Comparison of ENCODE assay signal across 1 cellular context in the genomic region with DNA sequence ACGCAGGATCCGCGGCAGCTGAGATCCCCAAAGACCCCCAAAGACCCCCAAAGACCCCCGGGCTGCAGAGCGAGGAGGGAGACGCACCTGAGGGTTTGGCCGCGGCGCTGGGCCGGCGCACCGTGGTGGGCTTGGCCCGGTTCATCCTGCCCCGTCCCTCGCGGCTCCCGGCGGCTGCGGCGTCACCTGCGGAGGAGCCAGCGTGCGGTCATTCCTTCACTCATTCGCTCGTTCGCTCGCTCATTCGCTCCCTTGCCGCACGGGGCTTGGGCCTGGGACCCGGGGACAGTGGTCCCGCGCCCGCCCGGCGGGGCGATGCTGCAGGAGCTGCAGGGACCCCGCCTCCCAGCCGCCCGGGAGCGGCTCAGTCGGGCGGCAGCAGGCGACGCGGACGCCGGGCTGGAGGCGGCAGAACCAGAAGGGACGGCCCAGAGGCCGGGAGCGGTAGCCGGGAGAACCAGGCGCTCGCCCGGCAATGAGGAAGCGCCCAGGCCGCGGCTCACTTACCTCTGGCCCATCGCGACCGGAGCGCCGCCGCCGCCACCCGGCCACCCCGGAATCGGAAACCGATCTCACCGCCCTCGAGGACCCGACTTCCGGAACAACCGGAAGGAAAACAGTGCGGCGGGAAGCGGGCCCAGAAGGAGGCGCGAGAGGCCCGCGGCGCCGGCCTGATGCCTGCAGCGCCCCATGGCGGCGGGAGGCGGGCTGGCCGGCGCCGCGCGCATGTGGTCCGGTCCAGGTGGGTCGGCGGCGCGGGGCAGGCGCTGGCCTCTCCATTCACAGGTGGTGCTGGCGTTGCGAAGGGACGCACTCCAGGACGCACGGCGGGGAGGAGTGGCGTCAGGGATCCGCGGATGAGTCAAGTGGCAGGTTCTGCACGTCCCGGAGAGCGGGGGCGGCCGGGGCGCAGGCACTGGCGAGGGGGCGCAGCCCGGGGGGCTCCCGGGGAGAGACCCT.
A peak's percentile ranks its signal among the peaks of the same experiment; 100 is the strongest.
TF ChIP-seq lines count a peak whose summit lies in the region.

Gene INTS1 (minus strand): TSS at position 574 of the 960 bp plus-strand sequence. CDS start 429 bp downstream, at position 145.

TF ChIP-seq in K562, 482 proteins besides CTCF, POLR2A, EP300 and RAD21 (continued from another document and continues in another):
- TF ChIP-seq ZBTB40 (IDR thresholded peaks at IDR 0.05): peak; percentile 99
- no peak for TF ChIP-seq ZBTB40 (CRISPR knock-in tag; IDR thresholded peaks at IDR 0.05)
- no peak for TF ChIP-seq HDAC8 (tag; IDR thresholded peaks at IDR 0.05)
- peak; percentile 71 for TF ChIP-seq VEZF1 (CRISPR knock-in tag; IDR thresholded peaks at IDR 0.05)
- no peak for TF ChIP-seq AFF4 (CRISPR knock-in tag; IDR thresholded peaks at IDR 0.05)
- peak; percentile 61 for TF ChIP-seq POU5F1 (IDR thresholded peaks at IDR 0.05; ENCODE audit: borderline replicate concordance, low read depth, low read length, partially characterized antibody)
- TF ChIP-seq GABPB2 (CRISPR knock-in tag; conservative IDR thresholded peaks at IDR 0.05): no peak
- TF ChIP-seq, protein P1, sequence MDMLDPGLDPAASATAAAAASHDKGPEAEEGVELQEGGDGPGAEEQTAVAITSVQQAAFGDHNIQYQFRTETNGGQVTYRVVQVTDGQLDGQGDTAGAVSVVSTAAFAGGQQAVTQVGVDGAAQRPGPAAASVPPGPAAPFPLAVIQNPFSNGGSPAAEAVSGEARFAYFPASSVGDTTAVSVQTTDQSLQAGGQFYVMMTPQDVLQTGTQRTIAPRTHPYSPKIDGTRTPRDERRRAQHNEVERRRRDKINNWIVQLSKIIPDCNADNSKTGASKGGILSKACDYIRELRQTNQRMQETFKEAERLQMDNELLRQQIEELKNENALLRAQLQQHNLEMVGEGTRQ (CRISPR knock-in tag; IDR thresholded peaks at IDR 0.05): no peak
- TF ChIP-seq EGR1 (conservative IDR thresholded peaks at IDR 0.05): peak; percentile 79
- no peak for TF ChIP-seq FOXP1 (CRISPR knock-in tag; IDR thresholded peaks at IDR 0.05)
- TF ChIP-seq CAMTA2 (CRISPR knock-in tag; conservative IDR thresholded peaks at IDR 0.05): no peak
- TF ChIP-seq BDP1 (IDR thresholded peaks at IDR 0.05; ENCODE audit: insufficient read depth, insufficient read length): no peak
- peak in 1 of 2 experiments; percentile 41; a peak in 2 of 4 replicates for TF ChIP-seq SIX5 (IDR thresholded peaks at IDR 0.05; ENCODE audit: borderline replicate concordance in 1 of 2, insufficient read depth in 1 of 2, low read depth in 1 of 2, low read length in 2 of 2)
- no peak for TF ChIP-seq ZNF263 (CRISPR knock-in tag; IDR thresholded peaks at IDR 0.05; ENCODE audit: borderline replicate concordance)
- TF ChIP-seq TAF7 (tag; IDR thresholded peaks at IDR 0.05): no peak
- TF ChIP-seq ZEB2 (IDR thresholded peaks at IDR 0.05): peak; percentile 46; the same call in 1 of the 2 replicates
- TF ChIP-seq FOXK2 (conservative IDR thresholded peaks at IDR 0.05 in 1 of 2, IDR thresholded peaks at IDR 0.05 in 1 of 2; ENCODE audit: low read depth in 2 of 2): peak; percentile 94 to 98
- no peak for TF ChIP-seq ZKSCAN3 (CRISPR knock-in tag; IDR thresholded peaks at IDR 0.05)
- TF ChIP-seq KHSRP (IDR thresholded peaks at IDR 0.05): no peak
- peak; percentile 61 to 75; a peak in 1 of 4 replicates for TF ChIP-seq ETV6 (IDR thresholded peaks at IDR 0.05; ENCODE audit: borderline replicate concordance in 1 of 2, low read depth in 2 of 2, low read length in 1 of 2)
- TF ChIP-seq ETV6 (CRISPR knock-in tag; IDR thresholded peaks at IDR 0.05; ENCODE audit: borderline replicate concordance): no peak
- no peak for TF ChIP-seq MXI1 (IDR thresholded peaks at IDR 0.05; ENCODE audit: low read depth, low read length)
- TF ChIP-seq CREM (IDR thresholded peaks at IDR 0.05; ENCODE audit: low read depth): peak; percentile 50
- TF ChIP-seq THRA (IDR thresholded peaks at IDR 0.05): no peak
- TF ChIP-seq MAZ (CRISPR knock-in tag; conservative IDR thresholded peaks at IDR 0.05 in 1 of 2, IDR thresholded peaks at IDR 0.05 in 1 of 2): peak; percentile 41 to 78
- no peak for TF ChIP-seq SIRT6 (IDR thresholded peaks at IDR 0.05; ENCODE audit: low read depth, low read length)
- TF ChIP-seq PURB (CRISPR knock-in tag; IDR thresholded peaks at IDR 0.05; ENCODE audit: low read depth): no peak
- TF ChIP-seq HNRNPLL (IDR thresholded peaks at IDR 0.05; ENCODE audit: low read depth, low read length, poor library complexity, severe bottlenecking): peak; percentile 4
- TF ChIP-seq ZNF41 (CRISPR knock-in tag; conservative IDR thresholded peaks at IDR 0.05): no peak
- TF ChIP-seq, protein P2, sequence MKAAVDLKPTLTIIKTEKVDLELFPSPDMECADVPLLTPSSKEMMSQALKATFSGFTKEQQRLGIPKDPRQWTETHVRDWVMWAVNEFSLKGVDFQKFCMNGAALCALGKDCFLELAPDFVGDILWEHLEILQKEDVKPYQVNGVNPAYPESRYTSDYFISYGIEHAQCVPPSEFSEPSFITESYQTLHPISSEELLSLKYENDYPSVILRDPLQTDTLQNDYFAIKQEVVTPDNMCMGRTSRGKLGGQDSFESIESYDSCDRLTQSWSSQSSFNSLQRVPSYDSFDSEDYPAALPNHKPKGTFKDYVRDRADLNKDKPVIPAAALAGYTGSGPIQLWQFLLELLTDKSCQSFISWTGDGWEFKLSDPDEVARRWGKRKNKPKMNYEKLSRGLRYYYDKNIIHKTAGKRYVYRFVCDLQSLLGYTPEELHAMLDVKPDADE (conservative IDR thresholded peaks at IDR 0.05; ENCODE audit: control insufficient read depth, low read depth, low read length): peak; percentile 87; the same call in 1 of the 2 replicates
- no peak for TF ChIP-seq LARP7 (IDR thresholded peaks at IDR 0.05)
- no peak for TF ChIP-seq NCOA2 (IDR thresholded peaks at IDR 0.05; ENCODE audit: partially characterized antibody in 2 of 2)
- TF ChIP-seq ZHX1 (conservative IDR thresholded peaks at IDR 0.05; ENCODE audit: low read length): no peak
- TF ChIP-seq IRF2 (CRISPR knock-in tag; IDR thresholded peaks at IDR 0.05): no peak
